Comparison of ENCODE assay signal across 14 cellular contexts in the genomic region with DNA sequence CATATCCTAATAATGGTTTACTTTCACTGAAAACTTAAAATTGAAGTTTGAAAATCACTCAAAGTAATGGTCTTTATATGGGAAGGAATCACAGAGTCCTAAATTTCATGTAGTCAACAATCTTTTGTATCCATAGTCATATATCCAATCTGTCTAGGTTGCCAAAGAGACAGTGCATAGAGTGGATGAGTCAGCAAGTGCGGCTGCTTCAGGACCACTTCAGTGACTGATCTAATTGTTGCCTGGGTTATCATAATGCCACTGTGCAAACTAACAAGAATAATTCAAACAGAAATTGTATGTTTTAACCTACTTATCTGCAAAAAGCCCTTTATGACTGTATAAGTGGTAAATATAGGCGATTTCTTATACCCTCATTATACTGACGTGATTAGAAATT.
A peak's percentile ranks its signal among the peaks of the same experiment; 100 is the strongest.
DNase-seq lines count a peak whose midpoint lies in the region; ATAC-seq lines count a peak whose summit lies in the region.
"Had no signal": no experiment of that assay in that cellular context is flagged by ENCODE, and none has a peak within 500 bp of the region (broad histone marks: within the 10 kb centered on the region; RNA-seq: fewer than 3 reads in every experiment).

No MANE protein-coding gene starts in this region.

- no peaks in the 10 kb centered on the region for H3K36me3 ChIP-seq in mesenchymal stem cell (ENCODE audit: control insufficient read depth in 1 of 2, insufficient read depth in 2 of 2, low read depth in 1 of 2, low read length in 2 of 2)
- H3K36me3 ChIP-seq: thoracic aorta had no signal

- H3K27me3 ChIP-seq in mesenchymal stem cell (ENCODE audit: control insufficient read depth in 1 of 2, insufficient read depth in 1 of 2, low read length in 2 of 2) = no peaks in the 10 kb centered on the region

- no peaks in the 10 kb centered on the region for H3K79me1 ChIP-seq in mesenchymal stem cell (replicated peaks; ENCODE audit: low read length, poor library complexity, severe bottlenecking)

- H3K9me3 ChIP-seq in mesenchymal stem cell (ENCODE audit: control insufficient read depth, low read length) = no peaks in the 10 kb centered on the region
- H3K9me3 ChIP-seq: thoracic aorta had no signal

- H3K4me2 ChIP-seq in mesenchymal stem cell (ENCODE audit: low read length, poor library complexity, severe bottlenecking) = no peak overlapping the region

- no peak overlapping the region for H4K8ac ChIP-seq in mesenchymal stem cell (ENCODE audit: low read length)

- H3K23ac ChIP-seq in mesenchymal stem cell (ENCODE audit: low read length in 2 of 2) = no peak overlapping the region

- peak; percentile 26 for DNase-seq in NCI-H1092 treated with DMSO at 0.1 percent for 48 hours (lab: John Stamatoyannopoulos, UW)
- DNase-seq in NCI-H1092 (lab: John Stamatoyannopoulos, UW) = no peak
- peak; percentile 26 to 82 for DNase-seq in NCI-H2081 (lab: John Stamatoyannopoulos, UW)
- DNase-seq in SW480 (ENCODE audit: low spot score) = peak; percentile 9
- DNase-seq in mesenchymal stem cell = peak; percentile 57
- no peak for DNase-seq in activated CD4-positive, alpha-beta T cell treated with anti-CD3 and anti-CD28 coated beads for 1 hour
- DNase-seq in left ventricle myocardium superior = no peak
- DNase-seq in activated CD8-positive, alpha-beta memory T cell treated with anti-CD3 and anti-CD28 coated beads for 24 hours = no peak
- DNase-seq: activated CD4-positive, CD25-positive, alpha-beta regulatory T cell treated with anti-CD3 and anti-CD28 coated beads, Interleukin-2, amount 50 U/mL, for 72 hours; activated T-cell treated with anti-CD3 and anti-CD28 coated beads, Interleukin-2, amount 50 U/mL, for 4 hours; stimulated activated CD4-positive, alpha-beta T cell treated with anti-CD3 and anti-CD28 coated beads, Interleukin-12 subunit alpha, Interleukin-12 subunit beta, amount 100 ng/mL, for 4 hours; SW 1271 had no signal

- H2BK15ac ChIP-seq in mesenchymal stem cell (ENCODE audit: low read depth, poor library complexity, severe bottlenecking) = no peak overlapping the region

- no peak overlapping the region for H2BK12ac ChIP-seq in mesenchymal stem cell (ENCODE audit: low read length in 2 of 2)

- H3K14ac ChIP-seq in mesenchymal stem cell (ENCODE audit: low read length in 2 of 2) = no peak overlapping the region

- no peak overlapping the region for H3K9ac ChIP-seq in mesenchymal stem cell (ENCODE audit: low read length)
- H3K9ac ChIP-seq: parathyroid adenoma had no signal

- H3K4me1 ChIP-seq in mesenchymal stem cell (ENCODE audit: control insufficient read depth, insufficient read depth, low read depth, low read length) = no peaks in the 10 kb centered on the region
- H3K4me1 ChIP-seq: parathyroid adenoma had no signal

- no peak overlapping the region for H3K27ac ChIP-seq in mesenchymal stem cell (ENCODE audit: low read length, poor library complexity, severe bottlenecking)
- H3K27ac ChIP-seq: parathyroid adenoma, thoracic aorta had no signal

- no peak overlapping the region for H2BK120ac ChIP-seq in mesenchymal stem cell (ENCODE audit: low read depth, low read length)

- intact Hi-C loops in left ventricle myocardium superior (cut with micrococcal nuclease) = no loop called here

- no peak overlapping the region for H2AFZ ChIP-seq in mesenchymal stem cell (ENCODE audit: low read depth, low read length)
- H2AFZ ChIP-seq: parathyroid adenoma had no signal

- H2AK5ac ChIP-seq in mesenchymal stem cell (ENCODE audit: low read length, severe bottlenecking) = no peak overlapping the region

- H3K4ac ChIP-seq in mesenchymal stem cell (ENCODE audit: low read depth in 1 of 2, low read length in 2 of 2) = no peak overlapping the region

- H3K4me3 ChIP-seq in mesenchymal stem cell (ENCODE audit: insufficient read depth in 1 of 2, low read depth in 1 of 2, low read length in 2 of 2) = no peak overlapping the region
- H3K4me3 ChIP-seq: thoracic aorta had no signal

- H2BK5ac ChIP-seq in mesenchymal stem cell (ENCODE audit: low read depth, low read length, poor library complexity, severe bottlenecking) = no peak overlapping the region

- no peak overlapping the region for H4K91ac ChIP-seq in mesenchymal stem cell (ENCODE audit: low read length)

- no peak overlapping the region for H3K18ac ChIP-seq in mesenchymal stem cell (ENCODE audit: low read depth in 1 of 2, low read length in 2 of 2)

- WGBS in mesenchymal stem cell = 0% methylated on average over 1 of the region's 3 CpGs

- ATAC-seq in left ventricle myocardium superior = no peak
- ATAC-seq: activated T-cell treated with anti-CD3 and anti-CD28 coated beads, Interleukin-2, amount 50 U/mL, for 4 hours had no signal

Comparison
In these comparisons a context has a peak if more than half of its experiments do, and no peak if none do; other contexts are left out.
1. DNase-seq: peak in NCI-H1092 treated with DMSO at 0.1 percent for 48 hours (single experiment), NCI-H2081 (2 of 2), SW480 (single experiment) and mesenchymal stem cell (single experiment); none in NCI-H1092 (single experiment), activated CD4-positive, alpha-beta T cell treated with anti-CD3 and anti-CD28 coated beads for 1 hour (single experiment), left ventricle myocardium superior (single experiment) and activated CD8-positive, alpha-beta memory T cell treated with anti-CD3 and anti-CD28 coated beads for 24 hours (single experiment).